In genomic region chr1:225460021-225460736, GRCh38 we compare ENCODE assay signal across 1 cellular context.
TF ChIP-seq lines count a peak whose summit lies in the region.

No MANE protein-coding gene starts in this region.

TF ChIP-seq in GM23338, 12 proteins besides CTCF, POLR2A, EP300 and RAD21 (continued from another document):
- TF ChIP-seq ZNF462 (CRISPR knock-in tag; IDR thresholded peaks at IDR 0.05), result no peak
- no peak for TF ChIP-seq JUNB (IDR thresholded peaks at IDR 0.05; ENCODE audit: unreplicated experiment)
- TF ChIP-seq ETS1 (IDR thresholded peaks at IDR 0.05), result no peak
- TF ChIP-seq ZNF114 (CRISPR knock-in tag; IDR thresholded peaks at IDR 0.05), result no peak
- no peak for TF ChIP-seq CREB1 (CRISPR knock-in tag; IDR thresholded peaks at IDR 0.05; ENCODE audit: low read depth)
